19 cellular contexts compared by ENCODE assay signal in the genomic region with DNA sequence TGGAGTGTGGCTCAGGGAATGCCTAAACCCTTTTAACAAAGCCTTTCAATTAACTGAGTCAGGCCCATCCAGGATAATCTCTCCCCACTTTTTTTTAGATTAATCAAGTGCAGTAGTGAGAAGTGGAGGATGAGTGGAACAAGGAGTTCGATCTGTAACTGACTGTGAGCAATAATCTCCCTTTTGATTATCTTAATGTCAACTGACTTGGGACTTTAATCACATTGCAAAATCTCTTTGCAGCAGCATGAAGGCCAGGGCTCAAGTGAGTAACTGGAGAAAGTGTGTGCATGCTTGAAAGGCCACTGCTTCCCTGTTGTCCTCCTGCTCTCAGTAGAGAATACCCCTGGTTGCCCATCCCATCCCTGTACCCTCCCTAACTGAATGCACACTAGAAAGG.
"Had no signal": no experiment of that assay in that cellular context is flagged by ENCODE, and none has a peak within 500 bp of the region (broad histone marks: within the 10 kb centered on the region; RNA-seq: fewer than 3 reads in every experiment).

No MANE protein-coding gene starts in this region.

- DNase-seq: KBM-7, MV-4-11, NCI-H1048, NCI-H1105, NCI-H1417, NCI-H1436 treated with DMSO at 0.1 percent for 48 hours, NCI-H1694, NCI-H187 treated with DMSO at 0.1 percent for 48 hours, NCI-H2029 treated with DMSO at 0.1 percent for 48 hours, NCI-H2171 treated with DMSO at 0.1 percent for 48 hours, NCI-H345, NCI-H446 treated with DMSO at 0.1 percent for 48 hours, NCI-H510A treated with DMSO at 0.1 percent for 48 hours, NCI-H526, SHP77 treated with DMSO at 0.1 percent for 48 hours, SJCRH30 had no signal

- H3K4me3 ChIP-seq: SJCRH30 had no signal

- H3K27me3 ChIP-seq: SJCRH30 had no signal

- ATAC-seq: Panc1, SK-N-SH treated with all-trans-retinoic acid at 6 μM for 48 hours had no signal

- H3K36me3 ChIP-seq: SJCRH30 had no signal

- H3K27ac ChIP-seq: RWPE1, SJCRH30 had no signal
